Comparison of ENCODE assay signal across 14 cellular contexts in genomic region chr10:29344073-29344820, GRCh38. TPM values are rescaled to one million over a fixed set of nuclear protein-coding genes. Genes with fewer than 3 reads are reported as not detected.
DNase-seq lines count a peak whose midpoint lies in the region; TF ChIP-seq lines count a peak whose summit lies in the region.
"Had no signal": no experiment of that assay in that cellular context is flagged by ENCODE, and none has a peak within 500 bp of the region (broad histone marks: within the 10 kb centered on the region; RNA-seq: fewer than 3 reads in every experiment).

No MANE protein-coding gene starts in this region.

- H3K4me3 ChIP-seq in fibroblast of pulmonary artery (replicated peaks; ENCODE audit: low read depth, low read length), result no peak overlapping the region
- no peak overlapping the region for H3K4me3 ChIP-seq in skeletal muscle cell (ENCODE audit: low read depth, low read length)

- DNase-seq in H4 (ENCODE audit: low spot score), result peak; percentile 11
- DNase-seq in T1000 (lab: John Stamatoyannopoulos, UW), result peak; percentile 18
- peak; percentile 39 for DNase-seq in fibroblast of pulmonary artery (ENCODE audit: low read depth)
- DNase-seq in skeletal muscle cell (ENCODE audit: low read depth), result peak; percentile 81
- no peak for DNase-seq in activated CD8-positive, alpha-beta memory T cell treated with anti-CD3 and anti-CD28 coated beads for 24 hours
- no peak for DNase-seq in NCI-H2227 treated with DMSO at 0.1 percent for 48 hours (lab: John Stamatoyannopoulos, UW)
- DNase-seq in NCI-H748 (lab: John Stamatoyannopoulos, UW; ENCODE audit: unreplicated experiment), result no peak
- DNase-seq: activated CD4-positive, alpha-beta T cell treated with anti-CD3 and anti-CD28 coated beads, Interleukin-2, amount 50 U/mL, for 1 hour; DMS 273 treated with DMSO at 0.1 percent for 48 hours; nucleus accumbens; stimulated activated CD4-positive, alpha-beta T cell treated with anti-CD3 and anti-CD28 coated beads, Interleukin-4, amount 100 ng/mL, for 24 hours had no signal

- no peak for TF ChIP-seq CTCF in fibroblast of pulmonary artery (IDR thresholded peaks at IDR 0.05; ENCODE audit: low read length, missing control alignments)

RNA-seq across cellular contexts. Expression of gene LYZL1, which starts 55.4 kb away (rescaled TPM):
- total RNA-seq in H4 (2014; rRNA removed; shearing (Covaris generic)), result not detected in 2 replicates
- total RNA-seq: activated naive CD4-positive, alpha-beta T cell treated with anti-CD3 and anti-CD28 coated beads, Interleukin-2, amount 50 U/mL, for 72 hours; kidney epithelial cell; subcutaneous adipose tissue had no signal

Comparison
In these comparisons a context has a peak if more than half of its experiments do, and no peak if none do; other contexts are left out.
1. DNase-seq: peak in H4 (single experiment), T1000 (single experiment), fibroblast of pulmonary artery (single experiment) and skeletal muscle cell (single experiment); none in activated CD8-positive, alpha-beta memory T cell treated with anti-CD3 and anti-CD28 coated beads for 24 hours (single experiment), NCI-H2227 treated with DMSO at 0.1 percent for 48 hours (single experiment) and NCI-H748 (single experiment).